13 cellular contexts compared by ENCODE assay signal in genomic region chr3:184241141-184241446, GRCh38. TPM values are rescaled to one million over a fixed set of nuclear protein-coding genes. Genes with fewer than 3 reads are reported as not detected.
A peak's percentile ranks its signal among the peaks of the same experiment; 100 is the strongest.
DNase-seq lines count a peak whose midpoint lies in the region; ATAC-seq and TF ChIP-seq lines count a peak whose summit lies in the region.
"Had no signal": no experiment of that assay in that cellular context is flagged by ENCODE, and none has a peak within 500 bp of the region (broad histone marks: within the 10 kb centered on the region; RNA-seq: fewer than 3 reads in every experiment).

No MANE protein-coding gene starts in this region.

- no peak for DNase-seq in activated naive CD8-positive, alpha-beta T cell treated with anti-CD3 and anti-CD28 coated beads, Interleukin-2, amount 50 U/mL, for 24 hours
- DNase-seq in activated naive CD8-positive, alpha-beta T cell treated with anti-CD3 and anti-CD28 coated beads for 36 hours = no peak
- DNase-seq in RWPE2 (ENCODE audit: low spot score) = peak; percentile 55
- peak; percentile 45 for DNase-seq in lower lobe of right lung
- DNase-seq in ecto neural progenitor cell (ENCODE audit: low spot score) = no peak
- DNase-seq in stimulated activated CD4-positive, alpha-beta T cell treated with anti-CD3 and anti-CD28 coated beads, Interleukin-4, amount 100 ng/mL, for 24 hours = no peak
- DNase-seq: NCI-H1694 treated with DMSO at 0.1 percent for 48 hours; NCI-H345; NK-92 treated with Interleukin-12 subunit alpha and Interleukin-12 subunit beta, amount 100 ng/mL, for 24 hours had no signal

- ATAC-seq in activated naive CD8-positive, alpha-beta T cell treated with anti-CD3 and anti-CD28 coated beads, Interleukin-2, amount 50 U/mL, for 24 hours = peak; percentile 3
- ATAC-seq in RWPE2 (ENCODE audit: low read depth) = no peak
- no peak for ATAC-seq in lower lobe of right lung
- ATAC-seq in GM18519 (IDR thresholded peaks at IDR 0.05; ENCODE audit: low FRiP score, unreplicated experiment) = no peak
- ATAC-seq in HG03571 (IDR thresholded peaks at IDR 0.05; ENCODE audit: unreplicated experiment) = no peak

- H3K4me3 ChIP-seq in RWPE2 (ENCODE audit: severe bottlenecking) = no peak overlapping the region
- no peak overlapping the region for H3K4me3 ChIP-seq in lower lobe of right lung
- H3K4me3 ChIP-seq: BLaER1 treated with 17β-estradiol and CSF1 and Interleukin-3, amounts not matched to agents 10 nM and 100 nM had no signal

- intact Hi-C loops in lower lobe of right lung (cut with DNase I) = no loop called here

- H3K36me3 Mint-ChIP-seq in activated naive CD8-positive, alpha-beta T cell treated with anti-CD3 and anti-CD28 coated beads, Interleukin-2, amount 50 U/mL, for 24 hours (ENCODE audit: low read depth) = peaks cover 24% of the 10 kb centered on the region
- H3K36me3 Mint-ChIP-seq in activated naive CD8-positive, alpha-beta T cell treated with anti-CD3 and anti-CD28 coated beads for 36 hours = peaks cover 15% of the 10 kb centered on the region

- TF ChIP-seq CTCF in RWPE2 (IDR thresholded peaks at IDR 0.05; ENCODE audit: poor library complexity, severe bottlenecking) (no peak), lower lobe of right lung (IDR thresholded peaks at IDR 0.05) (no peak)

- no peak overlapping the region for H3K27ac ChIP-seq in RWPE2 (ENCODE audit: poor library complexity, severe bottlenecking)
- H3K27ac ChIP-seq in lower lobe of right lung = no peak overlapping the region
- H3K27ac ChIP-seq: BLaER1 treated with 17β-estradiol and CSF1 and Interleukin-3, amounts not matched to agents 10 nM and 100 nM; HL-60 had no signal

- H3K27me3 ChIP-seq in RWPE2 (ENCODE audit: insufficient read depth, poor library complexity, severe bottlenecking) (no peaks in the 10 kb centered on the region), lower lobe of right lung (ENCODE audit: low read depth) (peaks cover 16% of the 10 kb centered on the region)
- H3K27me3 ChIP-seq: BLaER1 treated with 17β-estradiol and CSF1 and Interleukin-3, amounts not matched to agents 10 nM and 100 nM had no signal

- no peaks in the 10 kb centered on the region for H3K9me3 Mint-ChIP-seq in activated naive CD8-positive, alpha-beta T cell treated with anti-CD3 and anti-CD28 coated beads, Interleukin-2, amount 50 U/mL, for 24 hours
- H3K9me3 Mint-ChIP-seq in activated naive CD8-positive, alpha-beta T cell treated with anti-CD3 and anti-CD28 coated beads for 36 hours = no peaks in the 10 kb centered on the region

- H3K4me3 Mint-ChIP-seq in activated naive CD8-positive, alpha-beta T cell treated with anti-CD3 and anti-CD28 coated beads, Interleukin-2, amount 50 U/mL, for 24 hours = no peak overlapping the region
- no peak overlapping the region for H3K4me3 Mint-ChIP-seq in activated naive CD8-positive, alpha-beta T cell treated with anti-CD3 and anti-CD28 coated beads for 36 hours

- no peak overlapping the region for H3K27ac Mint-ChIP-seq in activated naive CD8-positive, alpha-beta T cell treated with anti-CD3 and anti-CD28 coated beads, Interleukin-2, amount 50 U/mL, for 24 hours
- no peak overlapping the region for H3K27ac Mint-ChIP-seq in activated naive CD8-positive, alpha-beta T cell treated with anti-CD3 and anti-CD28 coated beads for 36 hours

- no peaks in the 10 kb centered on the region for H3K9me3 ChIP-seq in RWPE2 (ENCODE audit: severe bottlenecking)
- no peaks in the 10 kb centered on the region for H3K9me3 ChIP-seq in lower lobe of right lung
- H3K9me3 ChIP-seq: BLaER1 treated with 17β-estradiol and CSF1 and Interleukin-3, amounts not matched to agents 10 nM and 100 nM had no signal

- no peaks in the 10 kb centered on the region for H3K27me3 Mint-ChIP-seq in activated naive CD8-positive, alpha-beta T cell treated with anti-CD3 and anti-CD28 coated beads, Interleukin-2, amount 50 U/mL, for 24 hours
- H3K27me3 Mint-ChIP-seq in activated naive CD8-positive, alpha-beta T cell treated with anti-CD3 and anti-CD28 coated beads for 36 hours = no peaks in the 10 kb centered on the region

- H3K4me1 ChIP-seq in RWPE2 (ENCODE audit: insufficient read depth, poor library complexity, severe bottlenecking) = no peaks in the 10 kb centered on the region
- H3K4me1 ChIP-seq in lower lobe of right lung = no peaks in the 10 kb centered on the region

- H3K36me3 ChIP-seq in RWPE2 (ENCODE audit: low read depth) (peaks cover 26% of the 10 kb centered on the region), lower lobe of right lung (peaks cover 38% of the 10 kb centered on the region)

- H3K4me1 Mint-ChIP-seq in activated naive CD8-positive, alpha-beta T cell treated with anti-CD3 and anti-CD28 coated beads, Interleukin-2, amount 50 U/mL, for 24 hours = no peaks in the 10 kb centered on the region
- peaks cover 9% of the 10 kb centered on the region for H3K4me1 Mint-ChIP-seq in activated naive CD8-positive, alpha-beta T cell treated with anti-CD3 and anti-CD28 coated beads for 36 hours

RNA-seq across cellular contexts. Expression of gene ALG3, which starts 7.7 kb away (rescaled TPM):
- total RNA-seq in activated naive CD8-positive, alpha-beta T cell treated with anti-CD3 and anti-CD28 coated beads for 36 hours = 10 to 100 TPM; 52.3 to 54.9 TPM
- 30.1 TPM for total RNA-seq in lower lobe of right lung

RNA-seq across cellular contexts. Expression of gene EEF1AKMT4, which starts 8.4 kb away (rescaled TPM):
- 10 to 100 TPM; 10.2 to 10.9 TPM for total RNA-seq in activated naive CD8-positive, alpha-beta T cell treated with anti-CD3 and anti-CD28 coated beads for 36 hours
- total RNA-seq in lower lobe of right lung = 2.6 TPM

RNA-seq across cellular contexts. Expression of gene VWA5B2, which starts 11.7 kb away (rescaled TPM):
- total RNA-seq in activated naive CD8-positive, alpha-beta T cell treated with anti-CD3 and anti-CD28 coated beads for 36 hours = not detected
- total RNA-seq in lower lobe of right lung = 0.47 TPM

RNA-seq across cellular contexts. Expression of gene CAMK2N2, which starts 20.3 kb away (rescaled TPM):
- total RNA-seq in activated naive CD8-positive, alpha-beta T cell treated with anti-CD3 and anti-CD28 coated beads for 36 hours = not detected
- total RNA-seq in lower lobe of right lung = not detected

RNA-seq across cellular contexts. Expression of gene ECE2, which starts 34.7 kb away (rescaled TPM):
- not detected for total RNA-seq in activated naive CD8-positive, alpha-beta T cell treated with anti-CD3 and anti-CD28 coated beads for 36 hours
- not detected for total RNA-seq in lower lobe of right lung

Comparison
In these comparisons a context has a peak if more than half of its experiments do, and no peak if none do; other contexts are left out.
1. DNase-seq: peak in RWPE2 (single experiment) and lower lobe of right lung (single experiment); none in activated naive CD8-positive, alpha-beta T cell treated with anti-CD3 and anti-CD28 coated beads, Interleukin-2, amount 50 U/mL, for 24 hours (single experiment), activated naive CD8-positive, alpha-beta T cell treated with anti-CD3 and anti-CD28 coated beads for 36 hours (single experiment), ecto neural progenitor cell (single experiment) and stimulated activated CD4-positive, alpha-beta T cell treated with anti-CD3 and anti-CD28 coated beads, Interleukin-4, amount 100 ng/mL, for 24 hours (single experiment).